8 cellular contexts compared by ENCODE assay signal in the genomic region with DNA sequence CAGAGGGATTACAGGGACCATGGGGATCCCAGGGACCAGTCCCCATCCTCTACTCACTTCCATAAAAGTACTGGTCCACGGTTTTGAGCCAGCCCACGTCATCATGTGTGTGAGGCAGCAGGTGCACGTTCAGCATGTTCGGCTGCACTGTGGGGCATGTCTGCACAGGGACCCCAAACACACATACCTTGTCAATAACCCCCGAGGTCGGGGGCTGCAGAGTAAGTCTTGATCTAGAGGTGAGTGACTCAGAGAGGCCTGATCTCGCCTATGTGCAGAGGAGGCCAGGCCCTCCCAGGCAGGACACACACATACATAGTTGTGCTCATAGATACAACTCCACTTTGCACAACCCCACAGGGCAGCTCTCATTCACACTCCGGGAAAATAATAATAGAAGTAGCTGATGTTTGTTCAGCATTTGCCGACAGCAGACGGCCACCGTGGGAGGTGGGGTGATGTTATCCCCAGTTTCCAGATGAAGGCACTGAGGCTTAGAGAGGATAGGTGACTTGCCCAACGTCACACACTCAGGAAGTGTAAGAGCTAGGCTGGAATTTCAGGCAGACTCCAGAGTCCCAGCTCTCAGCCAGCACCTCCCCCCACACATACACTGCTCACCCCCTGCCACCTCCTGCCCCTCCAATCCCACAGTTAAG. TPM values are rescaled to one million over a fixed set of nuclear protein-coding genes. Genes with fewer than 3 reads are reported as not detected.
DNase-seq lines count a peak whose midpoint lies in the region; TF ChIP-seq lines count a peak whose summit lies in the region.

No MANE protein-coding gene starts in this region.

- H3K4me1 Mint-ChIP-seq in osteocyte (ENCODE audit: unreplicated experiment): peaks cover 33% of the 10 kb centered on the region

- H3K4me2 ChIP-seq in PC-9: peak overlapping the region; percentile 81

- peak overlapping the region; percentile 89 for H3K4me3 ChIP-seq in GM06990 (replicated peaks; ENCODE audit: low read depth, low read length)
- H3K4me3 ChIP-seq in PC-9: peak overlapping the region; percentile 98
- H3K4me3 ChIP-seq in endocrine pancreas (ENCODE audit: control insufficient read depth, insufficient read depth, low read length): peak overlapping the region; percentile 77

- peak overlapping the region; percentile 87 for H3K4me3 Mint-ChIP-seq in osteocyte (ENCODE audit: unreplicated experiment)

- no peak for TF ChIP-seq CTCF in GM06990 (IDR thresholded peaks at IDR 0.05; ENCODE audit: insufficient read depth, low read length, poor library complexity, severe bottlenecking)
- no peak for TF ChIP-seq CTCF in PC-9 (conservative IDR thresholded peaks at IDR 0.05)
- no peak for TF ChIP-seq CTCF in osteocyte (IDR thresholded peaks at IDR 0.05)

- DNase-seq in GM06990 (ENCODE audit: extremely low read depth, insufficient read length): no peak
- DNase-seq in PC-9: no peak
- no peak for DNase-seq in osteocyte (ENCODE audit: extremely low spot score, unreplicated experiment)
- no peak for DNase-seq in GM19238 (ENCODE audit: insufficient read length, low spot score)
- no peak for DNase-seq in NCI-H2227 treated with DMSO at 0.1 percent for 48 hours (lab: John Stamatoyannopoulos, UW)
- no peak for DNase-seq in NK-92 (lab: John Stamatoyannopoulos, UW; ENCODE audit: unreplicated experiment)
- DNase-seq in amygdala (lab: John Stamatoyannopoulos, UW): no peak

- H3K9me2 ChIP-seq in PC-9 (ENCODE audit: insufficient read depth): no peaks in the 10 kb centered on the region

- peaks cover 26% of the 10 kb centered on the region for H3K4me1 ChIP-seq in PC-9 (replicated peaks; ENCODE audit: insufficient read depth)
- no peaks in the 10 kb centered on the region for H3K4me1 ChIP-seq in endocrine pancreas (ENCODE audit: control insufficient read depth, insufficient read depth, low read length)

- H3K9me3 Mint-ChIP-seq in osteocyte (ENCODE audit: unreplicated experiment): no peaks in the 10 kb centered on the region

- no TSS peak for BruUV-seq in PC-9 (replicated peaks; lab: Mats Ljungman, UMichigan)

- peak overlapping the region; percentile 67 for H3K27ac Mint-ChIP-seq in osteocyte (ENCODE audit: unreplicated experiment)

- H4K20me1 ChIP-seq in PC-9 (ENCODE audit: insufficient read depth): no peaks in the 10 kb centered on the region

- intact Hi-C loops in PC-9 (cut with micrococcal nuclease; ENCODE audit: unreplicated experiment): loop anchor here (5.0 to 10.0 kb wide), 2 partner anchors 611 to 743 kb away; a partner anchor contains a TSS

- H3K9ac ChIP-seq in endocrine pancreas (ENCODE audit: control insufficient read depth, insufficient read depth, low read length): peak overlapping the region; percentile 90

- H3K27me3 Mint-ChIP-seq in osteocyte (ENCODE audit: unreplicated experiment): no peaks in the 10 kb centered on the region

- H2AFZ ChIP-seq in PC-9: peak overlapping the region; percentile 98

- peaks cover 36% of the 10 kb centered on the region for H3K79me2 ChIP-seq in PC-9 (ENCODE audit: low read depth)

- H3K36me3 Mint-ChIP-seq in osteocyte (ENCODE audit: unreplicated experiment): peaks cover 3% of the 10 kb centered on the region

- POLR2A ChIA-PET in PC-9 (lab: Charles Lee; ENCODE audit: unreplicated experiment): interaction anchor here (0.6 kb wide), 1 partner anchor 163 kb away, joined by 3 read pairs; no protein-coding TSS in a partner anchor

- H3K27ac ChIP-seq in PC-9: no peak overlapping the region

- peaks cover 29% of the 10 kb centered on the region for H3K36me3 ChIP-seq in GM06990 (ENCODE audit: control insufficient read depth, insufficient read depth, low read length)
- H3K36me3 ChIP-seq in PC-9 (ENCODE audit: low read depth): 0 out of 2 replicates have a peak, but pooled peaks cover 4% of the 10 kb centered on the region
- no peaks in the 10 kb centered on the region for H3K36me3 ChIP-seq in endocrine pancreas (ENCODE audit: control insufficient read depth, insufficient read depth, low read length)

- H3F3A ChIP-seq in PC-9 (ENCODE audit: insufficient read depth, low read depth): peaks cover 19% of the 10 kb centered on the region; the same call in 1 of the 2 replicates

- H3K9me3 ChIP-seq in PC-9 (ENCODE audit: insufficient read depth, low read depth): no peaks in the 10 kb centered on the region
- no peaks in the 10 kb centered on the region for H3K9me3 ChIP-seq in endocrine pancreas (ENCODE audit: control insufficient read depth, low read length)

- CTCF ChIA-PET in PC-9 (lab: Charles Lee): interaction anchor here (0.6 kb wide), 2 partner anchors 507 to 677 kb away, joined by 3 to 4 read pairs; no protein-coding TSS in a partner anchor

- H3K27me3 ChIP-seq in GM06990 (replicated peaks; ENCODE audit: control insufficient read depth, insufficient read depth, low read length): no peaks in the 10 kb centered on the region
- H3K27me3 ChIP-seq in PC-9 (ENCODE audit: insufficient read depth, low read depth): no peaks in the 10 kb centered on the region
- H3K27me3 ChIP-seq in endocrine pancreas (ENCODE audit: control insufficient read depth, insufficient read depth, low read length): no peaks in the 10 kb centered on the region

RNA-seq across cellular contexts. Expression of a gene that starts 0.8 kb away (rescaled TPM):
- 41.5 and 48.2 TPM in 2 replicates for total RNA-seq in PC-9 (2021)
- 116 and 120 TPM in 2 replicates for total RNA-seq in osteocyte

RNA-seq across cellular contexts. Expression of a gene that starts 0.8 kb away (rescaled TPM):
- total RNA-seq in PC-9 (2021) (12.9 and 21.2 TPM in 2 replicates), osteocyte (11.4 and 12.4 TPM in 2 replicates)

RNA-seq across cellular contexts. Expression of a gene that starts 15.9 kb away (rescaled TPM):
- total RNA-seq in PC-9 (2021) (106 and 121 TPM in 2 replicates), osteocyte (64.3 and 68.4 TPM in 2 replicates)

RNA-seq across cellular contexts. Expression of a gene that starts 22.0 kb away (rescaled TPM):
- not detected in 2 replicates for total RNA-seq in PC-9 (2021)
- total RNA-seq in osteocyte: not detected in 2 replicates

RNA-seq across cellular contexts. Expression of a gene that starts 30.7 kb away (rescaled TPM):
- total RNA-seq in PC-9 (2021) (21.0 and 21.9 TPM in 2 replicates), osteocyte (10.9 and 11.4 TPM in 2 replicates)
